In genomic region chr11:69317401-69318092, GRCh38 we compare ENCODE assay signal across 1 cellular context.
TF ChIP-seq lines count a peak whose summit lies in the region.

No MANE protein-coding gene starts in this region.

TF ChIP-seq in SK-N-SH, 30 proteins besides CTCF, POLR2A, EP300 and RAD21:
- no peak for TF ChIP-seq REST (IDR thresholded peaks at IDR 0.05; ENCODE audit: low read depth, low read length)
- TF ChIP-seq GATA2 (CRISPR knock-in tag; IDR thresholded peaks at IDR 0.05) = no peak
- TF ChIP-seq CHD2 (IDR thresholded peaks at IDR 0.05; ENCODE audit: low read length, partially characterized antibody) = no peak
- TF ChIP-seq POLR2AphosphoS5 (IDR thresholded peaks at IDR 0.05; ENCODE audit: low read depth, low read length) = no peak
- TF ChIP-seq MEF2A (IDR thresholded peaks at IDR 0.05; ENCODE audit: borderline replicate concordance, low read depth) = no peak
- no peak for TF ChIP-seq GABPA (IDR thresholded peaks at IDR 0.05; ENCODE audit: low read depth)
- TF ChIP-seq SMC3 (IDR thresholded peaks at IDR 0.05; ENCODE audit: low read depth, low read length) = no peak
- no peak for TF ChIP-seq MAX (IDR thresholded peaks at IDR 0.05; ENCODE audit: low read depth)
- TF ChIP-seq JUND (IDR thresholded peaks at IDR 0.05) = peak; percentile 64
- TF ChIP-seq RFX5 (IDR thresholded peaks at IDR 0.05; ENCODE audit: low read length) = no peak
- TF ChIP-seq FOXM1 (IDR thresholded peaks at IDR 0.05; ENCODE audit: low read depth) = 0 out of 2 replicates have a peak, but pooled peaks have one; percentile 27
- TF ChIP-seq YY1 (IDR thresholded peaks at IDR 0.05; ENCODE audit: low read depth) = no peak
- no peak for TF ChIP-seq TEAD4 (IDR thresholded peaks at IDR 0.05; ENCODE audit: borderline replicate concordance, insufficient read depth)
- no peak for TF ChIP-seq MXI1 (IDR thresholded peaks at IDR 0.05; ENCODE audit: low read depth, low read length)
- no peak for TF ChIP-seq FOXJ3 (CRISPR knock-in tag; IDR thresholded peaks at IDR 0.05)
- no peak for TF ChIP-seq TAF1 (IDR thresholded peaks at IDR 0.05; ENCODE audit: borderline replicate concordance, low read depth, low read length)
- no peak for TF ChIP-seq USF1 (IDR thresholded peaks at IDR 0.05; ENCODE audit: borderline replicate concordance, low read depth)
- no peak for TF ChIP-seq ZBTB33 (IDR thresholded peaks at IDR 0.05; ENCODE audit: borderline replicate concordance, low read depth)
- TF ChIP-seq TCF12 (IDR thresholded peaks at IDR 0.05) = peak; percentile 81
- TF ChIP-seq NFIC (IDR thresholded peaks at IDR 0.05; ENCODE audit: borderline replicate concordance) = peak; percentile 53; the same call in 1 of the 2 replicates
- no peak for TF ChIP-seq EZH2phosphoT487 (IDR thresholded peaks at IDR 0.05; ENCODE audit: borderline replicate concordance, low read depth)
- no peak for TF ChIP-seq USF2 (IDR thresholded peaks at IDR 0.05; ENCODE audit: borderline replicate concordance, low read depth, low read length)
- no peak for TF ChIP-seq IRF3 (IDR thresholded peaks at IDR 0.05; ENCODE audit: low read depth, low read length)
- TF ChIP-seq RXRA (IDR thresholded peaks at IDR 0.05; ENCODE audit: borderline replicate concordance, low read depth) = no peak
- TF ChIP-seq NRF1 (IDR thresholded peaks at IDR 0.05; ENCODE audit: low read depth, low read length) = no peak
- TF ChIP-seq FOSL2 (IDR thresholded peaks at IDR 0.05; ENCODE audit: borderline replicate concordance, low read depth) = peak; percentile 53; the same call in 1 of the 2 replicates
- no peak for TF ChIP-seq RCOR1 (IDR thresholded peaks at IDR 0.05; ENCODE audit: low read length)
- TF ChIP-seq ELF1 (IDR thresholded peaks at IDR 0.05) = no peak
- no peak for TF ChIP-seq SIN3A (IDR thresholded peaks at IDR 0.05; ENCODE audit: borderline replicate concordance, low read depth, low read length)
- TF ChIP-seq PBX3 (IDR thresholded peaks at IDR 0.05) = peak; percentile 75
TF ChIP-seq in SK-N-SH: peak in this region for 6.
